In the genomic region with DNA sequence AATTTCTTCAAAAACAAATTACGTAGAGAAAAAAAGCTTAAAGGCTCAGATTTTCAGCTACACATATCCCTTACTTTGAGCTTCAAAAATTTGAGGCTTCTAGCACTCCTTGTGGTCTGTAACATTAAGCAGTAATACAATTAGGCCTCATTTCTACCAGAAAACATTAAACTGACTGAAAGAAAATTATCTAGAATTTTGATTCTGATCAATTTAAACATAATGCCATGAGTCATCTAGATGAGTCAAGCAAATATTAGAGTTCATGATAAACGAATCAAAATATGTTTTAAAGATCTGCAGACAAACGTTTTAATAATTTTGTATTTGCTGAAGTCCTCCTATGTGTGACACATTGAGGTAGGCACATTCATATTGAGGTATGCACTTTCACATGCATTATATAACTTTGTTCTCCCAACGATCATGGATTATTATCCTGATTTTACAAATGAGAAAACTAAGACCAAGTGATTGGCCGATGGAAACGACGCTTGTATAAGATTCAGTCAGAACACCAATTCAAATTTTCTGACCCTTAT, we compare ENCODE assay signal across 1 cellular context.
A peak's percentile ranks its signal among the peaks of the same experiment; 100 is the strongest.
TF ChIP-seq lines count a peak whose summit lies in the region.

No MANE protein-coding gene starts in this region.

TF ChIP-seq in endothelial cell of umbilical vein, 7 proteins besides CTCF, POLR2A, EP300 and RAD21:
- TF ChIP-seq EZH2 (IDR thresholded peaks at IDR 0.05; ENCODE audit: borderline replicate concordance, low read depth, low read length, severe bottlenecking) (no peak), JUN (IDR thresholded peaks at IDR 0.05; ENCODE audit: borderline replicate concordance, insufficient read depth, insufficient read length, low read depth) (peak; percentile 14), FOS (IDR thresholded peaks at IDR 0.05; ENCODE audit: borderline replicate concordance, insufficient read depth, low read length) (peak; percentile 52), POLR2AphosphoS5 (IDR thresholded peaks at IDR 0.05; ENCODE audit: insufficient read depth, low read depth, low read length) (no peak)
- TF ChIP-seq, protein P1, sequence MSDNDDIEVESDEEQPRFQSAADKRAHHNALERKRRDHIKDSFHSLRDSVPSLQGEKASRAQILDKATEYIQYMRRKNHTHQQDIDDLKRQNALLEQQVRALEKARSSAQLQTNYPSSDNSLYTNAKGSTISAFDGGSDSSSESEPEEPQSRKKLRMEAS (IDR thresholded peaks at IDR 0.05; ENCODE audit: insufficient read depth, insufficient read length), result no peak
